ENCODE assay signal across 9 cellular contexts in genomic region chr18:13558132-13558531, GRCh38.
DNase-seq lines count a peak whose midpoint lies in the region; ATAC-seq and TF ChIP-seq lines count a peak whose summit lies in the region.
"Had no signal": no experiment of that assay in that cellular context is flagged by ENCODE, and none has a peak within 500 bp of the region (broad histone marks: within the 10 kb centered on the region; RNA-seq: fewer than 3 reads in every experiment).

No MANE protein-coding gene starts in this region.

- BruUV-seq in HCT116 (replicated peaks; lab: Mats Ljungman, UMichigan): no TSS peak

- no peaks in the 10 kb centered on the region for H3K9me3 ChIP-seq in HCT116 (ENCODE audit: control insufficient read depth in 1 of 2, insufficient read depth in 1 of 2, low read depth in 1 of 2, low read length in 2 of 2)
- H3K9me3 ChIP-seq in fibroblast of lung (ENCODE audit: control insufficient read depth, insufficient read depth, low read depth, low read length): no peaks in the 10 kb centered on the region

- H3K4me2 ChIP-seq in HCT116 (ENCODE audit: low read length): no peak overlapping the region
- no peak overlapping the region for H3K4me2 ChIP-seq in fibroblast of lung (ENCODE audit: extremely low read depth, insufficient read depth, low read length)

- POLR2A ChIA-PET in HCT116 (lab: Charles Lee): no interaction called here

- TF ChIP-seq POLR2A in HCT116 (IDR thresholded peaks at IDR 0.05; ENCODE audit: borderline replicate concordance, extremely low read depth, insufficient read depth, insufficient read length): no peak

- no peaks in the 10 kb centered on the region for H3K36me3 ChIP-seq in HCT116 (ENCODE audit: control insufficient read depth in 1 of 2, insufficient read depth in 2 of 2, low read length in 2 of 2)
- no peaks in the 10 kb centered on the region for H3K36me3 ChIP-seq in fibroblast of lung (ENCODE audit: control insufficient read depth, insufficient read depth, low read length)

- H3K4me1 ChIP-seq in HCT116 (ENCODE audit: control insufficient read depth in 1 of 2, insufficient read depth in 2 of 2, low read length in 2 of 2) (no peaks in the 10 kb centered on the region), fibroblast of lung (ENCODE audit: control insufficient read depth, extremely low read depth, insufficient read depth, low read length) (no peaks in the 10 kb centered on the region)

- H2AFZ ChIP-seq in HCT116 (ENCODE audit: low read depth, low read length, poor library complexity, severe bottlenecking) (peak overlapping the region; percentile 11), fibroblast of lung (ENCODE audit: low read length) (no peak overlapping the region)

- H3K27ac Mint-ChIP-seq in activated CD4-positive, alpha-beta T cell treated with anti-CD3 and anti-CD28 coated beads, Interleukin-2, amount 10 ng/mL, durations not matched to agents 24 days and 14 days: peak overlapping the region; percentile 48
- no peak overlapping the region for H3K27ac Mint-ChIP-seq in nephron progenitor cell
- H3K27ac Mint-ChIP-seq: activated naive CD4-positive, alpha-beta T cell treated with anti-CD3 and anti-CD28 coated beads, Interleukin-2, amount 50 U/mL, for 72 hours had no signal

- TF ChIP-seq CTCF in HCT116 (IDR thresholded peaks at IDR 0.05 in 2 of 3, conservative IDR thresholded peaks at IDR 0.05 in 1 of 3; ENCODE audit: borderline replicate concordance in 1 of 3, insufficient read depth in 1 of 3, low read depth in 2 of 3, low read length in 2 of 3): peak; percentile 52 to 74 (median 70); a peak in 5 of 6 replicates
- peak; percentile 44 to 60 for TF ChIP-seq CTCF in fibroblast of lung (conservative IDR thresholded peaks at IDR 0.05 in 1 of 2, IDR thresholded peaks at IDR 0.05 in 1 of 2; ENCODE audit: low read depth in 1 of 2, low read length in 2 of 2)
- peak; percentile 69 for TF ChIP-seq CTCF in nephron progenitor cell (IDR thresholded peaks at IDR 0.05)

- intact Hi-C loops in HCT116 (cut with micrococcal nuclease): loop anchor here (1.0 to 5.0 kb wide), 2 partner anchors 72 to 244 kb away; no protein-coding TSS in a partner anchor
- intact Hi-C loops in activated CD4-positive, alpha-beta T cell treated with anti-CD3 and anti-CD28 coated beads, Interleukin-2, amount 10 ng/mL, durations not matched to agents 24 days and 14 days (cut with micrococcal nuclease): loop anchor here (1.0 to 5.0 kb wide), 3 partner anchors 72 to 342 kb away; no protein-coding TSS in a partner anchor

- DNase-seq in NCI-H1417 (lab: John Stamatoyannopoulos, UW): peak; percentile 20 to 64 (median 35)
- DNase-seq in NCI-H1417 treated with DMSO at 0.1 percent for 48 hours (lab: John Stamatoyannopoulos, UW): no peak
- DNase-seq in HCT116 (ENCODE audit: low read depth, low spot score): peak; percentile 31
- peak; percentile 5 for DNase-seq in NCI-H1048 (lab: John Stamatoyannopoulos, UW)
- peak; percentile 77 for DNase-seq in activated CD4-positive, alpha-beta T cell treated with anti-CD3 and anti-CD28 coated beads, Interleukin-2, amount 10 ng/mL, durations not matched to agents 24 days and 14 days
- peak; percentile 29 to 41 for DNase-seq in fibroblast of lung (ENCODE audit: low read depth in 2 of 2)
- DNase-seq in nephron progenitor cell: peak; percentile 53
- DNase-seq in activated effector memory CD4-positive, alpha-beta T cell treated with anti-CD3 and anti-CD28 coated beads, Interleukin-2, amount 50 U/mL, for 16 hours: no peak

- H4K20me1 ChIP-seq in HCT116 (ENCODE audit: insufficient read depth): no peaks in the 10 kb centered on the region
- H4K20me1 ChIP-seq in fibroblast of lung (ENCODE audit: control insufficient read depth, extremely low read depth, insufficient read depth, low read length): no peaks in the 10 kb centered on the region

- H3K9ac ChIP-seq in HCT116 (ENCODE audit: low read length): no peak overlapping the region
- H3K9ac ChIP-seq in fibroblast of lung (ENCODE audit: insufficient read depth, low read length): no peak overlapping the region

- H3K36me3 Mint-ChIP-seq in activated CD4-positive, alpha-beta T cell treated with anti-CD3 and anti-CD28 coated beads, Interleukin-2, amount 10 ng/mL, durations not matched to agents 24 days and 14 days (ENCODE audit: low read depth): peaks cover under 1% of the 10 kb centered on the region
- no peaks in the 10 kb centered on the region for H3K36me3 Mint-ChIP-seq in nephron progenitor cell (ENCODE audit: low read depth)
- H3K36me3 Mint-ChIP-seq: activated naive CD4-positive, alpha-beta T cell treated with anti-CD3 and anti-CD28 coated beads, Interleukin-2, amount 50 U/mL, for 72 hours had no signal

- CTCF ChIA-PET in HCT116 (lab: Charles Lee): interaction anchor here (0.6 to 1.8 kb wide), 5 partner anchors 13 to 342 kb away, joined by 3 to 9 read pairs (median 3); no protein-coding TSS in a partner anchor

- H3K9me2 ChIP-seq in HCT116 (ENCODE audit: insufficient read depth): no peaks in the 10 kb centered on the region

- H3K27ac ChIP-seq in HCT116 (ENCODE audit: low read depth, low read length) (no peak overlapping the region), fibroblast of lung (ENCODE audit: insufficient read depth, low read length) (no peak overlapping the region)

- peak; percentile 68 for TF ChIP-seq RAD21 in HCT116 (IDR thresholded peaks at IDR 0.05; ENCODE audit: low read depth)

- no peak overlapping the region for H3K4me3 Mint-ChIP-seq in activated CD4-positive, alpha-beta T cell treated with anti-CD3 and anti-CD28 coated beads, Interleukin-2, amount 10 ng/mL, durations not matched to agents 24 days and 14 days
- no peak overlapping the region for H3K4me3 Mint-ChIP-seq in nephron progenitor cell

- H3K27me3 ChIP-seq in HCT116 (ENCODE audit: insufficient read depth, low read length) (peaks cover 15% of the 10 kb centered on the region), fibroblast of lung (ENCODE audit: control insufficient read depth, insufficient read depth, low read length) (no peaks in the 10 kb centered on the region)

- H3K27me3 Mint-ChIP-seq in activated CD4-positive, alpha-beta T cell treated with anti-CD3 and anti-CD28 coated beads, Interleukin-2, amount 10 ng/mL, durations not matched to agents 24 days and 14 days: no peaks in the 10 kb centered on the region
- H3K27me3 Mint-ChIP-seq in nephron progenitor cell (ENCODE audit: low read depth, poor library complexity): peaks cover 16% of the 10 kb centered on the region

- no peaks in the 10 kb centered on the region for H3K79me2 ChIP-seq in HCT116 (ENCODE audit: insufficient read depth, low read length)
- H3K79me2 ChIP-seq in fibroblast of lung (ENCODE audit: control insufficient read depth, insufficient read depth, low read length): no peaks in the 10 kb centered on the region

- peaks cover under 1% of the 10 kb centered on the region for H3K9me3 Mint-ChIP-seq in activated CD4-positive, alpha-beta T cell treated with anti-CD3 and anti-CD28 coated beads, Interleukin-2, amount 10 ng/mL, durations not matched to agents 24 days and 14 days
- no peaks in the 10 kb centered on the region for H3K9me3 Mint-ChIP-seq in nephron progenitor cell
- H3K9me3 Mint-ChIP-seq: activated naive CD4-positive, alpha-beta T cell treated with anti-CD3 and anti-CD28 coated beads, Interleukin-2, amount 50 U/mL, for 72 hours had no signal

- RAD21 ChIA-PET in HCT116 (lab: Charles Lee; ENCODE audit: low non-redundant PET in 1 of 2, low total read pairs in 2 of 2, uncharacterized antibody in 2 of 2, unreplicated experiment in 2 of 2): interaction anchor here in 1 of 2 experiments (1.2 kb wide), 1 partner anchor 242 kb away, joined by 6 read pairs; no protein-coding TSS in a partner anchor

- no peak overlapping the region for H3K4me3 ChIP-seq in HCT116 (replicated peaks in 1 of 2; ENCODE audit: low read depth in 1 of 2, low read length in 2 of 2)
- no peak overlapping the region for H3K4me3 ChIP-seq in fibroblast of lung (replicated peaks in 1 of 4; ENCODE audit: control extremely low read depth in 1 of 4, insufficient read depth in 1 of 4, low read depth in 3 of 4, low read length in 4 of 4)

- H3K4me1 Mint-ChIP-seq in activated CD4-positive, alpha-beta T cell treated with anti-CD3 and anti-CD28 coated beads, Interleukin-2, amount 10 ng/mL, durations not matched to agents 24 days and 14 days: peaks cover 29% of the 10 kb centered on the region
- peaks cover 31% of the 10 kb centered on the region for H3K4me1 Mint-ChIP-seq in nephron progenitor cell

- peak; percentile 99 for ATAC-seq in HCT116

TF ChIP-seq in HCT116, 20 proteins besides CTCF, POLR2A, EP300 and RAD21 (continues in another document):
- no peak for TF ChIP-seq FOSL1 (IDR thresholded peaks at IDR 0.05; ENCODE audit: low read depth)
- no peak for TF ChIP-seq ZNF274 (IDR thresholded peaks at IDR 0.05; ENCODE audit: low read depth, low read length)
- no peak for TF ChIP-seq JUND (IDR thresholded peaks at IDR 0.05)
- no peak for TF ChIP-seq EGR1 (IDR thresholded peaks at IDR 0.05; ENCODE audit: low read depth)
- TF ChIP-seq SRF (IDR thresholded peaks at IDR 0.05; ENCODE audit: low read depth): no peak
- TF ChIP-seq YY1 (IDR thresholded peaks at IDR 0.05; ENCODE audit: extremely low read depth, insufficient replicate concordance, low read depth, low read length): no peak
- no peak for TF ChIP-seq TCF7L2 (IDR thresholded peaks at IDR 0.05; ENCODE audit: borderline replicate concordance, extremely low read depth, insufficient read depth, insufficient read length)
- no peak for TF ChIP-seq ELF1 (IDR thresholded peaks at IDR 0.05; ENCODE audit: borderline replicate concordance, low read depth)
- TF ChIP-seq EZH2phosphoT487 (IDR thresholded peaks at IDR 0.05; ENCODE audit: borderline replicate concordance): no peak
- TF ChIP-seq CBX3 (IDR thresholded peaks at IDR 0.05; ENCODE audit: low read depth): no peak
- no peak for TF ChIP-seq ZBTB33 (IDR thresholded peaks at IDR 0.05; ENCODE audit: extremely low read depth, insufficient replicate concordance, low read length)

Comparison
In these comparisons a context has a peak if more than half of its experiments do, and no peak if none do; other contexts are left out.
1. DNase-seq: peak in NCI-H1417 (3 of 3), HCT116 (single experiment), NCI-H1048 (single experiment), activated CD4-positive, alpha-beta T cell treated with anti-CD3 and anti-CD28 coated beads, Interleukin-2, amount 10 ng/mL, durations not matched to agents 24 days and 14 days (single experiment), fibroblast of lung (2 of 2) and nephron progenitor cell (single experiment); none in NCI-H1417 treated with DMSO at 0.1 percent for 48 hours (single experiment) and activated effector memory CD4-positive, alpha-beta T cell treated with anti-CD3 and anti-CD28 coated beads, Interleukin-2, amount 50 U/mL, for 16 hours (single experiment).
2. Peak in every context shown above with its lines, with median percentiles within 50 percentile points of each other: CTCF ChIP-seq.